Comparison of ENCODE assay signal across 2 cellular contexts in genomic region chrX:71058116-71058515, GRCh38.
TF ChIP-seq lines count a peak whose summit lies in the region.

No MANE protein-coding gene starts in this region.

TF ChIP-seq in endothelial cell of umbilical vein, 7 proteins besides CTCF, POLR2A, EP300 and RAD21:
- TF ChIP-seq GATA2 (IDR thresholded peaks at IDR 0.05; ENCODE audit: insufficient read depth, insufficient read length, low read depth, low read length), result no peak
- TF ChIP-seq FOS (IDR thresholded peaks at IDR 0.05; ENCODE audit: borderline replicate concordance, insufficient read depth, low read length), result no peak
- TF ChIP-seq EZH2 (IDR thresholded peaks at IDR 0.05; ENCODE audit: borderline replicate concordance, low read depth, low read length, severe bottlenecking), result no peak
- TF ChIP-seq JUN (IDR thresholded peaks at IDR 0.05; ENCODE audit: borderline replicate concordance, insufficient read depth, insufficient read length, low read depth), result no peak
- TF ChIP-seq, protein P1, sequence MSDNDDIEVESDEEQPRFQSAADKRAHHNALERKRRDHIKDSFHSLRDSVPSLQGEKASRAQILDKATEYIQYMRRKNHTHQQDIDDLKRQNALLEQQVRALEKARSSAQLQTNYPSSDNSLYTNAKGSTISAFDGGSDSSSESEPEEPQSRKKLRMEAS (IDR thresholded peaks at IDR 0.05; ENCODE audit: insufficient read depth, insufficient read length), result no peak
- no peak for TF ChIP-seq POLR2AphosphoS5 (IDR thresholded peaks at IDR 0.05; ENCODE audit: insufficient read depth, low read depth, low read length)
- TF ChIP-seq MYC (IDR thresholded peaks at IDR 0.05; ENCODE audit: low read depth, low read length), result no peak

TF ChIP-seq in GM12891, 5 proteins besides CTCF, POLR2A, EP300 and RAD21:
- no peak for TF ChIP-seq TAF1 (IDR thresholded peaks at IDR 0.05; ENCODE audit: low read depth, low read length)
- TF ChIP-seq PAX5 (IDR thresholded peaks at IDR 0.05; ENCODE audit: insufficient read depth, low read length, severe bottlenecking), result no peak
- TF ChIP-seq POU2F2 (IDR thresholded peaks at IDR 0.05; ENCODE audit: low read depth, low read length), result no peak
- TF ChIP-seq SPI1 (IDR thresholded peaks at IDR 0.05; ENCODE audit: low read depth, low read length), result no peak
- TF ChIP-seq POLR2AphosphoS5 (IDR thresholded peaks at IDR 0.05; ENCODE audit: low read depth, low read length), result no peak
